In the genomic region with DNA sequence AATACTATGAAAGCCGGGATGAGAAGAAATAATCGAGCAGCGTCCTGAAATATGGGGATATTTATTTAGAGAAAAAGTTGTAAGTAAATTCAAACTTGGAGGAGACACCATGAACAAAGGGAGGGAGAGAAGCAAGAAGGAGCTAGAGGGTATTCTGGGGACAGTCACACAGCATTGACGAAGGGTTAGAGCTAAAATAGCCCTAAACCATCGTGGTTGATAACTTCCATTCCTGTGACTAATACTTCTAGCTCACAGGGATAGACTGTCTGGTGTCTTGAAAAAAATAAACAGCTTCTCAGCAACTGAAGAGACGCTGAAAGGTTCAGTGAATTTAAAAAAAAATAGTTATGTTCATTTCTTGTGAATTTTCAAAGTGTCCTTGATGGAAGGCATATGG, we compare ENCODE assay signal across 2 cellular contexts.
TF ChIP-seq lines count a peak whose summit lies in the region.

No MANE protein-coding gene starts in this region.

TF ChIP-seq in SK-N-SH, 30 proteins besides CTCF, POLR2A, EP300 and RAD21 (continued from another document):
- TF ChIP-seq POLR2AphosphoS5 (IDR thresholded peaks at IDR 0.05; ENCODE audit: low read depth, low read length) (no peak), NFIC (IDR thresholded peaks at IDR 0.05; ENCODE audit: borderline replicate concordance) (no peak)
- TF ChIP-seq, protein P1, sequence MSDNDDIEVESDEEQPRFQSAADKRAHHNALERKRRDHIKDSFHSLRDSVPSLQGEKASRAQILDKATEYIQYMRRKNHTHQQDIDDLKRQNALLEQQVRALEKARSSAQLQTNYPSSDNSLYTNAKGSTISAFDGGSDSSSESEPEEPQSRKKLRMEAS (IDR thresholded peaks at IDR 0.05; ENCODE audit: low read depth): no peak
- TF ChIP-seq, protein P2, sequence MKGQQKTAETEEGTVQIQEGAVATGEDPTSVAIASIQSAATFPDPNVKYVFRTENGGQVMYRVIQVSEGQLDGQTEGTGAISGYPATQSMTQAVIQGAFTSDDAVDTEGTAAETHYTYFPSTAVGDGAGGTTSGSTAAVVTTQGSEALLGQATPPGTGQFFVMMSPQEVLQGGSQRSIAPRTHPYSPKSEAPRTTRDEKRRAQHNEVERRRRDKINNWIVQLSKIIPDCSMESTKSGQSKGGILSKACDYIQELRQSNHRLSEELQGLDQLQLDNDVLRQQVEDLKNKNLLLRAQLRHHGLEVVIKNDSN (IDR thresholded peaks at IDR 0.05; ENCODE audit: borderline replicate concordance, low read depth): no peak

TF ChIP-seq in SK-N-SH treated with all-trans-retinoic acid at 6 μM for 48 hours, 23 proteins besides CTCF, POLR2A, EP300 and RAD21 (continued from another document):
- TF ChIP-seq, protein P3, sequence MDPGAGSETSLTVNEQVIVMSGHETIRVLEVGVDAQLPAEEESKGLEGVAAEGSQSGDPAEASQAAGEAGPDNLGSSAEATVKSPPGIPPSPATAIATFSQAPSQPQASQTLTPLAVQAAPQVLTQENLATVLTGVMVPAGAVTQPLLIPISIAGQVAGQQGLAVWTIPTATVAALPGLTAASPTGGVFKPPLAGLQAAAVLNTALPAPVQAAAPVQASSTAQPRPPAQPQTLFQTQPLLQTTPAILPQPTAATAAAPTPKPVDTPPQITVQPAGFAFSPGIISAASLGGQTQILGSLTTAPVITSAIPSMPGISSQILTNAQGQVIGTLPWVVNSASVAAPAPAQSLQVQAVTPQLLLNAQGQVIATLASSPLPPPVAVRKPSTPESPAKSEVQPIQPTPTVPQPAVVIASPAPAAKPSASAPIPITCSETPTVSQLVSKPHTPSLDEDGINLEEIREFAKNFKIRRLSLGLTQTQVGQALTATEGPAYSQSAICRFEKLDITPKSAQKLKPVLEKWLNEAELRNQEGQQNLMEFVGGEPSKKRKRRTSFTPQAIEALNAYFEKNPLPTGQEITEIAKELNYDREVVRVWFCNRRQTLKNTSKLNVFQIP (CRISPR knock-in tag; IDR thresholded peaks at IDR 0.05; ENCODE audit: borderline replicate concordance, low read depth): no peak
- TF ChIP-seq ZC3H10 (CRISPR knock-in tag; IDR thresholded peaks at IDR 0.05): no peak
- TF ChIP-seq GLIS3 (CRISPR knock-in tag; IDR thresholded peaks at IDR 0.05): no peak
- TF ChIP-seq OSR1 (CRISPR knock-in tag; IDR thresholded peaks at IDR 0.05): no peak
- no peak for TF ChIP-seq RARB (CRISPR knock-in tag; IDR thresholded peaks at IDR 0.05)
- no peak for TF ChIP-seq ZNF565 (CRISPR knock-in tag; conservative IDR thresholded peaks at IDR 0.05; ENCODE audit: low read depth)
- no peak for TF ChIP-seq ESRRG (CRISPR knock-in tag; IDR thresholded peaks at IDR 0.05)
- no peak for TF ChIP-seq TOX (CRISPR knock-in tag; IDR thresholded peaks at IDR 0.05; ENCODE audit: borderline replicate concordance)
- TF ChIP-seq SNAI2 (CRISPR knock-in tag; IDR thresholded peaks at IDR 0.05): no peak
- no peak for TF ChIP-seq CSDC2 (CRISPR knock-in tag; IDR thresholded peaks at IDR 0.05)
- TF ChIP-seq, protein P4, sequence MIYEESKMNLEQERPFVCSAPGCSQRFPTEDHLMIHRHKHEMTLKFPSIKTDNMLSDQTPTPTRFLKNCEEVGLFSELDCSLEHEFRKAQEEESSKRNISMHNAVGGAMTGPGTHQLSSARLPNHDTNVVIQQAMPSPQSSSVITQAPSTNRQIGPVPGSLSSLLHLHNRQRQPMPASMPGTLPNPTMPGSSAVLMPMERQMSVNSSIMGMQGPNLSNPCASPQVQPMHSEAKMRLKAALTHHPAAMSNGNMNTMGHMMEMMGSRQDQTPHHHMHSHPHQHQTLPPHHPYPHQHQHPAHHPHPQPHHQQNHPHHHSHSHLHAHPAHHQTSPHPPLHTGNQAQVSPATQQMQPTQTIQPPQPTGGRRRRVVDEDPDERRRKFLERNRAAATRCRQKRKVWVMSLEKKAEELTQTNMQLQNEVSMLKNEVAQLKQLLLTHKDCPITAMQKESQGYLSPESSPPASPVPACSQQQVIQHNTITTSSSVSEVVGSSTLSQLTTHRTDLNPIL (CRISPR knock-in tag; IDR thresholded peaks at IDR 0.05; ENCODE audit: low read depth): no peak
- no peak for TF ChIP-seq ARNTL (CRISPR knock-in tag; IDR thresholded peaks at IDR 0.05; ENCODE audit: borderline replicate concordance, low read depth)
